Comparison of ENCODE assay signal across 7 cellular contexts in genomic region chr15:68054658-68055223, GRCh38. TPM values are rescaled to one million over a fixed set of nuclear protein-coding genes. Genes with fewer than 3 reads are reported as not detected.
DNase-seq lines count a peak whose midpoint lies in the region; ATAC-seq and TF ChIP-seq lines count a peak whose summit lies in the region.

No MANE protein-coding gene starts in this region.

- H3K36me3 Mint-ChIP-seq in naive thymus-derived CD4-positive, alpha-beta T cell, result peaks cover 0 to 8% (median 2%) of the 10 kb centered on the region in 5 donors

- H3K9me3 Mint-ChIP-seq in naive thymus-derived CD4-positive, alpha-beta T cell, result peaks cover 0 to 5% (median 0%) of the 10 kb centered on the region in 11 donors

- H3K27ac Mint-ChIP-seq in naive thymus-derived CD4-positive, alpha-beta T cell, result peak overlapping the region; percentile 84 to 96 (median 89)

- DNase-seq in NCI-H748 (lab: John Stamatoyannopoulos, UW; ENCODE audit: unreplicated experiment) (peak; percentile 63), activated T-cell treated with anti-CD3 and anti-CD28 coated beads for 48 hours (ENCODE audit: low read depth) (peak; percentile 35), esophagus squamous epithelium (lab: John Stamatoyannopoulos, UW) (no peak)
- DNase-seq in naive thymus-derived CD4-positive, alpha-beta T cell, result peak in 6 of 9 donors; percentile 13 to 57 (median 34)

- H3K9me3 ChIP-seq in esophagus squamous epithelium (no peaks in the 10 kb centered on the region), thymus (ENCODE audit: control insufficient read depth) (no peaks in the 10 kb centered on the region)
- H3K9me3 ChIP-seq in naive thymus-derived CD4-positive, alpha-beta T cell (ENCODE audit: control insufficient read depth in 2 of 3, low read length in 3 of 3), result no peaks in the 10 kb centered on the region

- H3K27me3 ChIP-seq in esophagus squamous epithelium (no peaks in the 10 kb centered on the region), thymus (ENCODE audit: control insufficient read depth, insufficient read depth) (no peaks in the 10 kb centered on the region)
- no peaks in the 10 kb centered on the region for H3K27me3 ChIP-seq in naive thymus-derived CD4-positive, alpha-beta T cell (ENCODE audit: control insufficient read depth in 2 of 2, insufficient read depth in 2 of 2, low read length in 2 of 2)

- H3K4me1 ChIP-seq in esophagus squamous epithelium (peaks cover 4 to 45% (median 23%) of the 10 kb centered on the region in 3 donors), thymus (ENCODE audit: control insufficient read depth, insufficient read depth, low read length) (no peaks in the 10 kb centered on the region)
- peaks cover 21 to 35% of the 10 kb centered on the region in 2 donors for H3K4me1 ChIP-seq in naive thymus-derived CD4-positive, alpha-beta T cell (ENCODE audit: control insufficient read depth in 2 of 2, insufficient read depth in 2 of 2, low read length in 2 of 2)

- 0% methylated on average over 3 to 4 of the region's 32 CpGs for WGBS in esophagus squamous epithelium, 2 donors
- under 1% methylated on average over 32 of the region's 32 CpGs for WGBS in thymus

- H3K27me3 Mint-ChIP-seq in naive thymus-derived CD4-positive, alpha-beta T cell, result peaks cover 0 to 13% (median 0%) of the 10 kb centered on the region in 5 donors

- H3K36me3 ChIP-seq in esophagus squamous epithelium (peaks cover 0 to 7% (median 0%) of the 10 kb centered on the region in 3 donors), thymus (ENCODE audit: control insufficient read depth, insufficient read depth) (no peaks in the 10 kb centered on the region)
- H3K36me3 ChIP-seq in naive thymus-derived CD4-positive, alpha-beta T cell (ENCODE audit: control insufficient read depth in 2 of 3, insufficient read depth in 3 of 3, low read length in 3 of 3), result peaks cover 0 to 11% (median 0%) of the 10 kb centered on the region in 3 experiments

- CTCF ChIA-PET in naive thymus-derived CD4-positive, alpha-beta T cell (lab: Charles Lee), result no interaction called here

- intact Hi-C loops in esophagus squamous epithelium (cut with DNase I), result no loop called here
- intact Hi-C loops in naive thymus-derived CD4-positive, alpha-beta T cell (cut with micrococcal nuclease), result loop anchor here (1.0 to 10.0 kb wide), 13 partner anchors 43 to 1668 kb away; partner anchors contain the start of genes CLN6 (in 2 of the 2), FEM1B (in 2 of the 2), RNU6-1 (in 2 of the 2) and AAGAB (in 1 of the 2)

- POLR2A ChIA-PET in naive thymus-derived CD4-positive, alpha-beta T cell (lab: Charles Lee), result interaction anchor here (0.8 to 2.5 kb wide), 23 partner anchors 8 to 765 kb away, joined by 3 to 8 read pairs (median 4); partner anchors contain the start of genes CLN6, FEM1B and MAP2K5

- H3K4me1 Mint-ChIP-seq in naive thymus-derived CD4-positive, alpha-beta T cell, result peaks cover 28 to 47% (median 45%) of the 10 kb centered on the region in 7 donors

- ATAC-seq in GM18511 (IDR thresholded peaks at IDR 0.05; ENCODE audit: unreplicated experiment), result peak; percentile 24
- ATAC-seq in HG02870 (IDR thresholded peaks at IDR 0.05; ENCODE audit: unreplicated experiment), result peak; percentile 11
- peak; percentile 1 for ATAC-seq in naive thymus-derived CD4-positive, alpha-beta T cell

- H3K4me3 Mint-ChIP-seq in naive thymus-derived CD4-positive, alpha-beta T cell, result peak overlapping the region; percentile 89 to 97 (median 95)

- no peak for TF ChIP-seq POLR2A in esophagus squamous epithelium (IDR thresholded peaks at IDR 0.05)

- H3K27ac ChIP-seq in esophagus squamous epithelium, result peak overlapping the region; percentile 95 to 98 (median 98)
- H3K27ac ChIP-seq in naive thymus-derived CD4-positive, alpha-beta T cell (ENCODE audit: low read depth, low read length), result peak overlapping the region; percentile 93
- H3K27ac ChIP-seq in thymus (ENCODE audit: low read depth), result peak overlapping the region; percentile 95

- no peak for TF ChIP-seq CTCF in esophagus squamous epithelium (IDR thresholded peaks at IDR 0.05)

- H3K4me3 ChIP-seq in esophagus squamous epithelium (peak overlapping the region; percentile 82 to 99 (median 96)), thymus (ENCODE audit: low read length) (peak overlapping the region; percentile 66)
- H3K4me3 ChIP-seq in naive thymus-derived CD4-positive, alpha-beta T cell (ENCODE audit: low read length), result peak overlapping the region; percentile 87

RNA-seq across cellular contexts. Expression of gene PIAS1, which starts 0.6 kb away (rescaled TPM):
- 10 to 100 TPM; 19.9 to 69.2 (median 26.6) TPM for total RNA-seq in esophagus squamous epithelium
- 100 to 1,000 TPM in 1 of 5 experiments, 10 to 100 TPM in 4; 41.3 to 103 (median 90.9) TPM for total RNA-seq in naive thymus-derived CD4-positive, alpha-beta T cell
- polyA plus RNA-seq in naive thymus-derived CD4-positive, alpha-beta T cell, result 100 to 1,000 TPM; 154 to 155 TPM
- polyA plus RNA-seq in thymus, result 29.1 TPM
